ENCODE assay signal across 11 cellular contexts in the genomic region with DNA sequence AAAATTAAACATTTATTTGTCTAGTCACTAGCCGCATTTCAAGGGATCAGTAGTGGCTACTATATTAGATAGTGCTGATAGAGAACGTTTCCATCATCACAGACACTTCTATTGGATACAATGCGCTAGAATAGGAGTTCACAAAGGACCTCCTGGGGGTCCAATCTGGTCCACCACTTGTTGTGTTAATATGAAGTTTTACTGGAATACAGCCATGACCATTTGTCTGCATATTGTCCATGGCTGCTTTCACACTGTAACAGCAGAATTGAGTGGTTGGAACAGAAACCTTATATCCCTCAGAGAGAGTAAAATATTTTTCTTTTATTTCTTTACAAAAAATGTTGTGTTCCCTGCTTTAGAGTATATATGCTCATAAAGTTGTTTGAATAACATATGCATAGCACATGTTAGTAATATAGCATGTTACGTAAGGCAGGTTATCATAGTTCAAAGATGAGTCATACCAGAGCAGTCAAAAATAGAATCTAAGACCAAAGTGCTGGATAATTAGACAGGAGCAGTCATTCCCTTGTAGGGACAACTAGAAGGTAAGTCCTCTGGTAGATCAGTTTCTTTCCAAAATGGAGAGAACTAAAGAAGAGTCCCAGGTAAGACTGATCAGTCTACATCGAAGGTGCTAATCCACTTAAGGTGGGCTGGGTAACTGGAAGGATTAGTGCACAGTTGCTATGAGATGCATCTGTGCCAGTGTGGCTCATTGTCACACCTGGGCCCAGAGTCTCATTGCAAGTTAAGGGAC. TPM values are rescaled to one million over a fixed set of nuclear protein-coding genes. Genes with fewer than 3 reads are reported as not detected.
DNase-seq lines count a peak whose midpoint lies in the region; ATAC-seq and TF ChIP-seq lines count a peak whose summit lies in the region.
"Had no signal": no experiment of that assay in that cellular context is flagged by ENCODE, and none has a peak within 500 bp of the region (broad histone marks: within the 10 kb centered on the region; RNA-seq: fewer than 3 reads in every experiment).

No MANE protein-coding gene starts in this region.

- H3K4me1 Mint-ChIP-seq in activated naive CD8-positive, alpha-beta T cell treated with anti-CD3 and anti-CD28 coated beads, Interleukin-2, amount 50 U/mL, for 24 hours: peaks cover 37% of the 10 kb centered on the region

- H3K36me3 ChIP-seq in left lung: peaks cover 0 to 4% of the 10 kb centered on the region in 2 donors
- H3K36me3 ChIP-seq: gastroesophageal sphincter had no signal

- H3K4me1 ChIP-seq in left lung: peaks cover 0 to 11% of the 10 kb centered on the region in 2 donors

- H3K4me3 Mint-ChIP-seq in activated naive CD8-positive, alpha-beta T cell treated with anti-CD3 and anti-CD28 coated beads, Interleukin-2, amount 50 U/mL, for 24 hours: no peak overlapping the region

- ATAC-seq in activated naive CD8-positive, alpha-beta T cell treated with anti-CD3 and anti-CD28 coated beads, Interleukin-2, amount 50 U/mL, for 24 hours: peak; percentile 76
- ATAC-seq in left lung (peak; percentile 90), GM18519 (IDR thresholded peaks at IDR 0.05; ENCODE audit: low FRiP score, unreplicated experiment) (no peak), HG03457 (IDR thresholded peaks at IDR 0.05; ENCODE audit: unreplicated experiment) (no peak)
- ATAC-seq: gastroesophageal sphincter had no signal

- no peaks in the 10 kb centered on the region for H3K9me3 Mint-ChIP-seq in activated naive CD8-positive, alpha-beta T cell treated with anti-CD3 and anti-CD28 coated beads, Interleukin-2, amount 50 U/mL, for 24 hours

- H3K27me3 Mint-ChIP-seq in activated naive CD8-positive, alpha-beta T cell treated with anti-CD3 and anti-CD28 coated beads, Interleukin-2, amount 50 U/mL, for 24 hours: no peaks in the 10 kb centered on the region

- no peak overlapping the region for H3K27ac ChIP-seq in left lung

- DNase-seq in CD1c-positive myeloid dendritic cell (ENCODE audit: extremely low spot score) (peak; percentile 57), HT-29 (ENCODE audit: low spot score) (peak; percentile 59), left lung (no peak)
- DNase-seq in activated naive CD8-positive, alpha-beta T cell treated with anti-CD3 and anti-CD28 coated beads, Interleukin-2, amount 50 U/mL, for 24 hours: no peak
- no peak for DNase-seq in stimulated activated CD4-positive, alpha-beta T cell treated with anti-CD3 and anti-CD28 coated beads, Interleukin-2, amount 100 ng/mL, for 24 hours
- DNase-seq in activated effector memory CD4-positive, alpha-beta T cell treated with anti-CD3 and anti-CD28 coated beads, Interleukin-2, amount 50 U/mL, for 16 hours: no peak
- DNase-seq: NCI-H2029 treated with DMSO at 0.1 percent for 48 hours had no signal

- intact Hi-C loops in left lung (cut with DNase I): no loop called here

- peaks cover 33% of the 10 kb centered on the region for H3K36me3 Mint-ChIP-seq in activated naive CD8-positive, alpha-beta T cell treated with anti-CD3 and anti-CD28 coated beads, Interleukin-2, amount 50 U/mL, for 24 hours (ENCODE audit: low read depth)

- no peak for TF ChIP-seq CTCF in left lung (IDR thresholded peaks at IDR 0.05)

- H3K9me3 ChIP-seq in left lung: no peaks in the 10 kb centered on the region
- H3K9me3 ChIP-seq: gastroesophageal sphincter, HAP-1 had no signal

- H3K4me3 ChIP-seq in left lung: no peak overlapping the region
- H3K4me3 ChIP-seq: gastroesophageal sphincter, HAP-1 had no signal

- H3K27ac Mint-ChIP-seq in activated naive CD8-positive, alpha-beta T cell treated with anti-CD3 and anti-CD28 coated beads, Interleukin-2, amount 50 U/mL, for 24 hours: no peak overlapping the region

- H3K27me3 ChIP-seq in left lung: no peaks in the 10 kb centered on the region
- H3K27me3 ChIP-seq: gastroesophageal sphincter had no signal

RNA-seq across cellular contexts. Expression of a gene that starts 14.9 kb away (rescaled TPM):
- 110 and 115 TPM in 2 replicates for total RNA-seq in HT-29 (2014; rRNA removed; shearing (Covaris generic))
- total RNA-seq in left lung: 10 to 100 TPM; 39.7 to 50.8 TPM

RNA-seq across cellular contexts. Expression of a gene that starts 15.3 kb away (rescaled TPM):
- 8.8 and 10.2 TPM in 2 replicates for total RNA-seq in HT-29 (2014; rRNA removed; shearing (Covaris generic))
- total RNA-seq in left lung: 10 to 100 TPM; 11.8 to 12.2 TPM

Comparison
In these comparisons a context has a peak if more than half of its experiments do, and no peak if none do; other contexts are left out.
1. DNase-seq: peak in CD1c-positive myeloid dendritic cell (single experiment) and HT-29 (single experiment); none in activated naive CD8-positive, alpha-beta T cell treated with anti-CD3 and anti-CD28 coated beads, Interleukin-2, amount 50 U/mL, for 24 hours (single experiment), left lung (0 of 2), stimulated activated CD4-positive, alpha-beta T cell treated with anti-CD3 and anti-CD28 coated beads, Interleukin-2, amount 100 ng/mL, for 24 hours (0 of 2) and activated effector memory CD4-positive, alpha-beta T cell treated with anti-CD3 and anti-CD28 coated beads, Interleukin-2, amount 50 U/mL, for 16 hours (single experiment).
2. ATAC-seq: peak in activated naive CD8-positive, alpha-beta T cell treated with anti-CD3 and anti-CD28 coated beads, Interleukin-2, amount 50 U/mL, for 24 hours (single experiment) and left lung (single experiment); none in GM18519 (single experiment) and HG03457 (single experiment).